In the genomic region with DNA sequence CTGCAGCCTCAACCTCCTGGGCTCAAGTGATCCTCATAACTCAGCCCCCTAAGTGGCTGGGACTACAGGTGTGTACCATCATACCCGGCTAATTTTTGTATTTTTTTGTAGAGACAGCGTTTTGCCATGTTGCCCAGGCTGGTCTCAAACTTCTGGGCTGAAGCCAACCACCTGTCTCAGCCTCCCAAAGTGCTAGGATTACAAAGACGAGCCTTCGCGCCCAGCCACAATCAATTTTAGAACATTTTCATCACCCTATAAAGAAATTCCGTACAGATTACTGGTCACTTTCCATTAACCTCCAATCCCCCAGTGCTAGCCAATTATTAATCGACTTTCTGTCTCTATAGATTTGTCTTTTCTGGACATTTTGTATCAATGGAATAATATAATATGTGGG, we compare ENCODE assay signal across 14 cellular contexts. TPM values are rescaled to one million over a fixed set of nuclear protein-coding genes. Genes with fewer than 3 reads are reported as not detected.
DNase-seq lines count a peak whose midpoint lies in the region; ATAC-seq lines count a peak whose summit lies in the region.
"Had no signal": no experiment of that assay in that cellular context is flagged by ENCODE, and none has a peak within 500 bp of the region (broad histone marks: within the 10 kb centered on the region; RNA-seq: fewer than 3 reads in every experiment).

No MANE protein-coding gene starts in this region.

- ATAC-seq in HG02642 (IDR thresholded peaks at IDR 0.05; ENCODE audit: poor library complexity, unreplicated experiment), result no peak
- ATAC-seq: A549; CD8-positive, alpha-beta T cell had no signal

- DNase-seq in DMS 273 (lab: John Stamatoyannopoulos, UW; ENCODE audit: unreplicated experiment), result peak; percentile 15
- DNase-seq in DMS 273 treated with DMSO at 0.1 percent for 48 hours (lab: John Stamatoyannopoulos, UW), result no peak
- DNase-seq in RPMI8226, result peak; percentile 10
- peak; percentile 68 for DNase-seq in myocyte (ENCODE audit: low read depth)
- DNase-seq in amygdala (lab: John Stamatoyannopoulos, UW), result no peak
- DNase-seq: AML-193; Caco-2; Calu3; CD4-positive, alpha-beta T cell; CD8-positive, alpha-beta T cell; DMS79 treated with DMSO at 0.1 percent for 48 hours; GF-D8 had no signal

RNA-seq across cellular contexts. Expression of gene PALS2, which starts 32.3 kb away (rescaled TPM):
- total RNA-seq in myocyte, result 28.3 and 39.1 TPM in 2 replicates
- polyA plus RNA-seq in myocyte (2012), result 15.8 TPM

Comparison
In these comparisons a context has a peak if more than half of its experiments do, and no peak if none do; other contexts are left out.
1. DNase-seq: peak in DMS 273 (single experiment), RPMI8226 (single experiment) and myocyte (single experiment); none in DMS 273 treated with DMSO at 0.1 percent for 48 hours (single experiment) and amygdala (0 of 56).